In the genomic region with DNA sequence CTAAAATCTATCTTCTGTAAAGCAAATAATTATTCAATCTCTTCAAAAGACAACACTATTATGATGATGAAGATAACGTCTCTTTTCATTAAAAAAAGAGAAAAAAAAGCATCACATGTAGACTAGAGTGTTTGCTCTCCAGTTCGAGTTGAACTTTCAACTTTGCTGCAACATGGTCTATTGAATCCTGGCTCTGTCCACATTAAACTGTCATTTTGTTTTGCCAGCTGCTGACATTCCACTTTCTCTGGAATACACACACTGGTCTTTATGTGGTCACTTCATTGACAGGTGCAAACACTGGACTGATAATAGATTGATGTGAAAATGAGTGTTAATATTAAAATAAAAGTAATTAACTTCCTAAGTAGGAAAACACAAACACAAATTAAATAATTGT, we compare ENCODE assay signal across 22 cellular contexts.
"Had no signal": no experiment of that assay in that cellular context is flagged by ENCODE, and none has a peak within 500 bp of the region (broad histone marks: within the 10 kb centered on the region; RNA-seq: fewer than 3 reads in every experiment).

No MANE protein-coding gene starts in this region.

- H3K36me3 Mint-ChIP-seq: activated naive CD8-positive, alpha-beta T cell treated with anti-CD3 and anti-CD28 coated beads for 36 hours; naive B cell had no signal

- ATAC-seq: activated CD4-positive, alpha-beta T cell treated with anti-CD3 and anti-CD28 coated beads for 36 hours; esophagus mucosa; gastrocnemius medialis; psoas muscle; right cardiac atrium had no signal

- H3K9me3 ChIP-seq: gastrocnemius medialis, left ventricle myocardium inferior, psoas muscle, upper lobe of left lung had no signal

- H3K27me3 ChIP-seq: gastrocnemius medialis, upper lobe of left lung had no signal

- H3K4me1 Mint-ChIP-seq: activated CD4-positive, alpha-beta T cell treated with anti-CD3 and anti-CD28 coated beads for 36 hours; activated naive CD8-positive, alpha-beta T cell treated with anti-CD3 and anti-CD28 coated beads for 36 hours; naive B cell; neural crest cell had no signal

- H3K4me3 ChIP-seq: gastrocnemius medialis, left ventricle myocardium inferior, psoas muscle, stomach, upper lobe of left lung had no signal

- DNase-seq: activated CD4-positive, alpha-beta T cell treated with anti-CD3 and anti-CD28 coated beads for 36 hours; activated CD4-positive, alpha-beta T cell treated with anti-CD3 and anti-CD28 coated beads, Interleukin-2, amount 50 U/mL, for 48 hours; activated naive CD8-positive, alpha-beta T cell treated with anti-CD3 and anti-CD28 coated beads for 36 hours; activated T-cell treated with anti-CD3 and anti-CD28 coated beads for 4 hours; amniotic stem cell; effector CD8-positive, alpha-beta T cell; gastrocnemius medialis; head of caudate nucleus; kidney; left ventricle myocardium inferior; naive B cell; psoas muscle; right cardiac atrium; small intestine; stimulated activated CD4-positive, alpha-beta T cell treated with anti-CD3 and anti-CD28 coated beads, Interleukin-15, amount 100 ng/mL, for 24 hours; stimulated activated CD4-positive, alpha-beta T cell treated with anti-CD3 and anti-CD28 coated beads, Interleukin-4, amount 100 ng/mL, for 1 hour; stomach; upper lobe of left lung had no signal

- H3K27ac Mint-ChIP-seq: activated CD4-positive, alpha-beta T cell treated with anti-CD3 and anti-CD28 coated beads for 36 hours; activated naive CD8-positive, alpha-beta T cell treated with anti-CD3 and anti-CD28 coated beads for 36 hours; dendritic cell treated with granulocyte-macrophage colony-stimulating factor and Interleukin-4, amounts not matched to agents 40 ng/mL and 50 ng/mL, for 4 days; naive B cell; T-helper 2 cell treated with Interferon-gamma antibody and Interleukin-4, amounts not matched to agents 5 μg/mL and 100 μg/mL, for 36 hours had no signal

- H3K27ac ChIP-seq: gastrocnemius medialis, left ventricle myocardium inferior, psoas muscle, stomach, upper lobe of left lung had no signal

- H3K9me3 Mint-ChIP-seq: T-helper 2 cell treated with Interferon-gamma antibody and Interleukin-4, amounts not matched to agents 5 μg/mL and 100 μg/mL, for 36 hours had no signal

- H3K4me1 ChIP-seq: gastrocnemius medialis, left ventricle myocardium inferior, psoas muscle, stomach, upper lobe of left lung had no signal

- H3K4me3 Mint-ChIP-seq: activated CD4-positive, alpha-beta T cell treated with anti-CD3 and anti-CD28 coated beads for 36 hours; activated naive CD8-positive, alpha-beta T cell treated with anti-CD3 and anti-CD28 coated beads for 36 hours; dendritic cell treated with granulocyte-macrophage colony-stimulating factor and Interleukin-4, amounts not matched to agents 40 ng/mL and 50 ng/mL, for 4 days; naive B cell; neural crest cell; T-helper 2 cell treated with Interferon-gamma antibody and Interleukin-4, amounts not matched to agents 5 μg/mL and 100 μg/mL, for 36 hours had no signal

- H3K36me3 ChIP-seq: gastrocnemius medialis, left ventricle myocardium inferior, stomach, upper lobe of left lung had no signal
